Comparison of ENCODE assay signal across 1 cellular context in the genomic region with DNA sequence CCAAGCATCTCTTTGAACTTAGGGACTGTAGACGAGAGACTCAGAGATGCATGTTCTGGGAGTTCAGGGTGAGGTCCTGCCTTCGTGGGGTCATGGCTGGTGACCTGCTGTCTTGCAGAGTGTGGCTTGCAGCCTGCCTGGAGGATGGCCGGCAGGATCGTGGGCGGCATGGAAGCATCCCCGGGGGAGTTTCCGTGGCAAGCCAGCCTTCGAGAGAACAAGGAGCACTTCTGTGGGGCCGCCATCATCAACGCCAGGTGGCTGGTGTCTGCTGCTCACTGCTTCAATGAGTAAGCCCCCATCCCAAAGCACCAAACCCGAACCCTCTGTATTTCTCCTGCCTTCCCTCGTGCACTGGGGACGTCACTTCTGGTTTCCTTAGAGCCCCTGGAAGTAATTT.
A peak's percentile ranks its signal among the peaks of the same experiment; 100 is the strongest.
TF ChIP-seq lines count a peak whose summit lies in the region.

No MANE protein-coding gene starts in this region.

TF ChIP-seq in K562, 482 proteins besides CTCF, POLR2A, EP300 and RAD21:
- TF ChIP-seq CHAMP1 (IDR thresholded peaks at IDR 0.05) (no peak), EGR1 (conservative IDR thresholded peaks at IDR 0.05) (peak; percentile 33), E2F6 (IDR thresholded peaks at IDR 0.05; ENCODE audit: borderline replicate concordance in 1 of 2, extremely low read depth in 1 of 2, insufficient read depth in 1 of 2, insufficient read length in 1 of 2, low read depth in 1 of 2, low read length in 1 of 2, poor library complexity in 1 of 2, severe bottlenecking in 1 of 2) (peak in 1 of 2 experiments; percentile 12)
